ENCODE assay signal across 25 cellular contexts in genomic region chr5:179263391-179264052, GRCh38.
DNase-seq lines count a peak whose midpoint lies in the region; ATAC-seq and TF ChIP-seq lines count a peak whose summit lies in the region.
"Had no signal": no experiment of that assay in that cellular context is flagged by ENCODE, and none has a peak within 500 bp of the region (broad histone marks: within the 10 kb centered on the region; RNA-seq: fewer than 3 reads in every experiment).

No MANE protein-coding gene starts in this region.

- H3K9ac ChIP-seq in SK-N-SH: no peak overlapping the region

- TF ChIP-seq CTCF in SK-N-SH (IDR thresholded peaks at IDR 0.05): no peak
- no peak for TF ChIP-seq CTCF in RWPE2 (IDR thresholded peaks at IDR 0.05; ENCODE audit: poor library complexity, severe bottlenecking)
- TF ChIP-seq CTCF in left lung (IDR thresholded peaks at IDR 0.05): no peak
- TF ChIP-seq CTCF in stomach (IDR thresholded peaks at IDR 0.05): no peak
- TF ChIP-seq CTCF in esophagus squamous epithelium (IDR thresholded peaks at IDR 0.05): no peak

- H3K27ac ChIP-seq in SK-N-SH (ENCODE audit: low read depth in 2 of 2, low read length in 1 of 2) (peak overlapping the region in 1 of 2 experiments; percentile 96; a peak in 1 of 4 replicates), RWPE2 (ENCODE audit: poor library complexity, severe bottlenecking) (no peak overlapping the region), left lung (no peak overlapping the region), stomach (no peak overlapping the region), esophagus squamous epithelium (no peak overlapping the region)
- H3K27ac ChIP-seq: 22Rv1, pancreas, RWPE1 had no signal

- no peaks in the 10 kb centered on the region for H3K9me3 ChIP-seq in SK-N-SH
- peaks cover 10% of the 10 kb centered on the region for H3K9me3 ChIP-seq in RWPE2 (ENCODE audit: severe bottlenecking)
- H3K9me3 ChIP-seq in left lung: no peaks in the 10 kb centered on the region
- no peaks in the 10 kb centered on the region for H3K9me3 ChIP-seq in stomach
- no peaks in the 10 kb centered on the region for H3K9me3 ChIP-seq in esophagus squamous epithelium
- H3K9me3 ChIP-seq: pancreas had no signal

- H3K4me1 ChIP-seq in SK-N-SH (ENCODE audit: control insufficient read depth in 1 of 2, insufficient read depth in 2 of 2, low read depth in 1 of 2, low read length in 1 of 2) (peaks cover 0 to 95% of the 10 kb centered on the region in 2 experiments; a peak in 2 of 4 replicates), RWPE2 (ENCODE audit: insufficient read depth, poor library complexity, severe bottlenecking) (no peaks in the 10 kb centered on the region), left lung (peaks cover 4% of the 10 kb centered on the region in 2 donors), stomach (peaks cover 19 to 37% (median 29%) of the 10 kb centered on the region in 4 donors), esophagus squamous epithelium (peaks cover 8 to 39% (median 24%) of the 10 kb centered on the region in 3 donors)
- H3K4me1 ChIP-seq: pancreas had no signal

- 63% methylated on average over 16 of the region's 23 CpGs for WGBS in SK-N-SH (ENCODE audit: low lambda C conversion rate)
- 81 to 86% (median 84%) methylated on average over 22 to 23 of the region's 23 CpGs for WGBS in stomach, 5 donors
- 75 to 82% methylated on average over 13 to 17 of the region's 23 CpGs for WGBS in esophagus squamous epithelium, 2 donors

- H3K79me2 ChIP-seq in SK-N-SH (ENCODE audit: insufficient read depth): no peaks in the 10 kb centered on the region

- intact Hi-C loops in left lung (cut with DNase I) (no loop called here), stomach (cut with DNase I; ENCODE audit: low total_unique reads) (no loop called here), esophagus squamous epithelium (cut with DNase I) (no loop called here)

- no peak for ATAC-seq in SK-N-SH treated with all-trans-retinoic acid at 6 μM for 48 hours
- ATAC-seq in RWPE2 (ENCODE audit: low read depth): no peak
- ATAC-seq in left lung: no peak
- ATAC-seq in GM21529 (IDR thresholded peaks at IDR 0.05; ENCODE audit: unreplicated experiment): no peak
- ATAC-seq: K562; naive thymus-derived CD4-positive, alpha-beta T cell; pancreas had no signal

- TF ChIP-seq RAD21 in SK-N-SH (IDR thresholded peaks at IDR 0.05; ENCODE audit: low read length): no peak

- H3K9me2 ChIP-seq in SK-N-SH: no peaks in the 10 kb centered on the region

- POLR2A ChIA-PET in SK-N-SH (lab: Yijun Ruan, JAX): no interaction called here

- TF ChIP-seq EP300 in SK-N-SH (IDR thresholded peaks at IDR 0.05; ENCODE audit: borderline replicate concordance in 1 of 2, low read depth in 1 of 2, low read length in 1 of 2): no peak
- no peak for TF ChIP-seq EP300 in stomach (IDR thresholded peaks at IDR 0.05)

- CTCF ChIA-PET in SK-N-SH (lab: Yijun Ruan, JAX): interaction anchor here (1.1 to 4.8 kb wide), 7 partner anchors 10 to 1029 kb away, joined by 3 to 26 read pairs (median 3); no protein-coding TSS in a partner anchor

- DNase-seq in SK-N-SH (peak; percentile 20), RWPE2 (ENCODE audit: low spot score) (peak; percentile 62), left lung (peak; percentile 26 to 73), stomach (peak; percentile 20), esophagus squamous epithelium (lab: John Stamatoyannopoulos, UW) (no peak), NCI-H2171 treated with DMSO at 0.1 percent for 48 hours (lab: John Stamatoyannopoulos, UW) (no peak)
- DNase-seq: activated CD4-positive, CD25-positive, alpha-beta regulatory T cell; activated naive CD8-positive, alpha-beta T cell treated with anti-CD3 and anti-CD28 coated beads for 36 hours; CD4-positive, alpha-beta memory T cell; DMS 273 treated with DMSO at 0.1 percent for 48 hours; effector CD4-positive, alpha-beta T cell; erythroblast; foreskin melanocyte; MM.1S; NCI-H146; NCI-H2171; NCI-H69; T-helper 9 cell had no signal

- H3K4me3 ChIP-seq in SK-N-SH (ENCODE audit: low read depth in 2 of 2, low read length in 1 of 2) (no peak overlapping the region), RWPE2 (ENCODE audit: severe bottlenecking) (no peak overlapping the region), left lung (no peak overlapping the region), stomach (no peak overlapping the region), esophagus squamous epithelium (no peak overlapping the region)
- H3K4me3 ChIP-seq: K562, pancreas had no signal

- no peaks in the 10 kb centered on the region for H4K20me1 ChIP-seq in SK-N-SH (ENCODE audit: insufficient read depth)

- H3K4me2 ChIP-seq in SK-N-SH: no peak overlapping the region

- no peaks in the 10 kb centered on the region for H3K27me3 ChIP-seq in SK-N-SH (ENCODE audit: insufficient read depth)
- H3K27me3 ChIP-seq in RWPE2 (ENCODE audit: insufficient read depth, poor library complexity, severe bottlenecking): no peaks in the 10 kb centered on the region
- peaks cover 0 to 36% of the 10 kb centered on the region in 2 donors for H3K27me3 ChIP-seq in left lung
- H3K27me3 ChIP-seq in stomach: peaks cover 0 to 21% (median 0%) of the 10 kb centered on the region in 3 donors
- peaks cover 0 to 19% (median 0%) of the 10 kb centered on the region in 4 donors for H3K27me3 ChIP-seq in esophagus squamous epithelium
- H3K27me3 ChIP-seq: pancreas had no signal

- TF ChIP-seq POLR2A in stomach (IDR thresholded peaks at IDR 0.05) (no peak), esophagus squamous epithelium (IDR thresholded peaks at IDR 0.05) (no peak)

- H3K36me3 ChIP-seq in SK-N-SH (replicated peaks in 1 of 2; ENCODE audit: control insufficient read depth in 1 of 2, insufficient read depth in 2 of 2, low read length in 1 of 2) (no peaks in the 10 kb centered on the region), RWPE2 (ENCODE audit: low read depth) (no peaks in the 10 kb centered on the region), left lung (no peaks in the 10 kb centered on the region), stomach (no peaks in the 10 kb centered on the region), esophagus squamous epithelium (no peaks in the 10 kb centered on the region)
- H3K36me3 ChIP-seq: pancreas had no signal

- H2AFZ ChIP-seq in SK-N-SH (ENCODE audit: low read depth): no peak overlapping the region

- no peaks in the 10 kb centered on the region for H3F3A ChIP-seq in SK-N-SH (replicated peaks; ENCODE audit: insufficient read depth)

TF ChIP-seq in SK-N-SH, 30 proteins besides CTCF, POLR2A, EP300 and RAD21 (continues in another document):
- TF ChIP-seq JUND (IDR thresholded peaks at IDR 0.05) (no peak), PBX3 (IDR thresholded peaks at IDR 0.05) (no peak), ZBTB33 (IDR thresholded peaks at IDR 0.05; ENCODE audit: borderline replicate concordance, low read depth) (no peak), RXRA (IDR thresholded peaks at IDR 0.05; ENCODE audit: borderline replicate concordance, low read depth) (no peak)

TF ChIP-seq in SK-N-SH treated with all-trans-retinoic acid at 6 μM for 48 hours, 23 proteins besides CTCF, POLR2A, EP300 and RAD21:
- TF ChIP-seq ISL1 (CRISPR knock-in tag; IDR thresholded peaks at IDR 0.05) (no peak), RARB (CRISPR knock-in tag; IDR thresholded peaks at IDR 0.05) (no peak), CSDC2 (CRISPR knock-in tag; IDR thresholded peaks at IDR 0.05) (no peak), ZNF8 (CRISPR knock-in tag; IDR thresholded peaks at IDR 0.05) (no peak), OSR1 (CRISPR knock-in tag; IDR thresholded peaks at IDR 0.05) (no peak), POU6F1 (CRISPR knock-in tag; IDR thresholded peaks at IDR 0.05; ENCODE audit: borderline replicate concordance, low read depth) (no peak), ZNF565 (CRISPR knock-in tag; conservative IDR thresholded peaks at IDR 0.05; ENCODE audit: low read depth) (no peak)

Comparison
In these comparisons a context has a peak if more than half of its experiments do, and no peak if none do; other contexts are left out.
1. DNase-seq: peak in SK-N-SH (single experiment), RWPE2 (single experiment), left lung (2 of 2) and stomach (single experiment); none in esophagus squamous epithelium (single experiment) and NCI-H2171 treated with DMSO at 0.1 percent for 48 hours (single experiment).